In the genomic region with DNA sequence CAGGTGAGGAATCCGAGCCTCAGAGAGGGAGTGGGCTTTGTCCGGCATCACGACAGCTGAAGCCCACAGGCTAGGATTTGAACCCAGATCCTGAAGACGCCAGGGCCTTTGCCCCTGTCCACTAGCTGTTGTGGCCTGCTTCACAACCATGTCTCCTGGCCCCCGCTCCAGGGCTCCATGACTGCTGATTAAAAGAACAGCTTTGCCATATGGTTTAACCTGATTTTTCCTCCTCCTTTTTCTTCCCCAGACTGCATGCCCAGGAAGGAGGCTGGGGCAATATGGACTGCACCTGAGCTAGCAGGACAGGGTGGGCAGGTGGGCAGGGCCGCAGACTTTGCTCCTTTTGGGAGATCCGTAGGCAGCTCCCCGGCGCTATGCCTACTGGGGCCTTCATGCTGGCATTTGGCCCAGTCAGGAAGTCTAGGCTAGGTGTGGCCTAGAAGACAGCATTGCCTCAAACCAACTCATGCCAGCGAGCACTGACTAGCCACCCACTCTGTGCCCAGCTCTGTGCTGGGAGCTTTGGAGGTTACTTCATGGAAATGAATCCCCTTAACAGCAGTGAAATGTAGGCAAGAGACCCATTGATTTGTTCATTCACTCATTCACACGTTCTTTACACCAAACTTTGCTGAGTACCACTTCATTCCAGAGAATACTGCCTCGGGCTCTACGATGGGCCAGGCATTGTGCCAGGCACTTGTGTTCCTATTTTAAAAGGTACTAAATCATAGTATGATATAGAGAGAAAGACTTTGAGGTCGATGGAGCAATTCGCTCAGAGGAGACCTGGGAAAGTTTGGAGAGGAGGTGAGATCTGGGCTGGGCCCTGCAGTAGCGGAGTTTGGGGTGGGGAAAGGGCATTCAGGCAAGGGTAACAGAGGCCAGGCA, we compare ENCODE assay signal across 17 cellular contexts.
A peak's percentile ranks its signal among the peaks of the same experiment; 100 is the strongest.
DNase-seq lines count a peak whose midpoint lies in the region; ATAC-seq and TF ChIP-seq lines count a peak whose summit lies in the region.
"Had no signal": no experiment of that assay in that cellular context is flagged by ENCODE, and none has a peak within 500 bp of the region (broad histone marks: within the 10 kb centered on the region; RNA-seq: fewer than 3 reads in every experiment).

No MANE protein-coding gene starts in this region.

- DNase-seq in EH (ENCODE audit: low read depth) = peak; percentile 26
- DNase-seq in PC-9 = peak; percentile 51 to 64
- no peak for DNase-seq in NCI-H510A treated with DMSO at 0.1 percent for 48 hours (lab: John Stamatoyannopoulos, UW)
- no peak for DNase-seq in NCI-H1417 treated with DMSO at 0.1 percent for 48 hours (lab: John Stamatoyannopoulos, UW)
- DNase-seq: activated effector memory CD4-positive, alpha-beta T cell treated with Interleukin-2 at 50 U/mL for 16 hours; central memory CD4-positive, alpha-beta T cell; endodermal cell; foreskin fibroblast; NCI-H2081 treated with DMSO at 0.1 percent for 48 hours; retina had no signal

- CTCF ChIA-PET in PC-9 (lab: Charles Lee) = no interaction called here

- peaks cover 71% of the 10 kb centered on the region for H3K4me1 ChIP-seq in PC-9 (replicated peaks; ENCODE audit: insufficient read depth)
- H3K4me1 ChIP-seq in muscle layer of duodenum (ENCODE audit: control insufficient read depth in 1 of 2, insufficient read depth in 2 of 2, low read length in 2 of 2) = peaks cover 0 to 5% of the 10 kb centered on the region in 2 donors

- H3K9me2 ChIP-seq in PC-9 (ENCODE audit: insufficient read depth) = no peaks in the 10 kb centered on the region

- H3K4me3 ChIP-seq in PC-9 (no peak overlapping the region), muscle layer of duodenum (ENCODE audit: low read depth in 1 of 2, low read length in 2 of 2) (no peak overlapping the region)
- H3K4me3 ChIP-seq: GM12878, lung had no signal

- peak overlapping the region; percentile 17 for H3K4me2 ChIP-seq in PC-9

- no TSS peak for BruUV-seq in PC-9 (replicated peaks; lab: Mats Ljungman, UMichigan)

- no peak overlapping the region for H2AFZ ChIP-seq in PC-9

- intact Hi-C loops in PC-9 (cut with micrococcal nuclease; ENCODE audit: unreplicated experiment) = loop anchor here (2.0 kb wide), 2 partner anchors 65 to 75 kb away; no protein-coding TSS in a partner anchor

- POLR2A ChIA-PET in PC-9 (lab: Charles Lee; ENCODE audit: unreplicated experiment) = interaction anchor here (0.6 to 0.7 kb wide), 2 partner anchors 36 to 148 kb away, joined by 3 read pairs; no protein-coding TSS in a partner anchor

- H3K79me2 ChIP-seq in PC-9 (ENCODE audit: low read depth) = no peaks in the 10 kb centered on the region

- peak overlapping the region; percentile 74 for H3K27ac ChIP-seq in PC-9
- peak overlapping the region; percentile 26 for H3K27ac ChIP-seq in muscle layer of duodenum (ENCODE audit: low read length)
- H3K27ac ChIP-seq: VCaP had no signal

- no peaks in the 10 kb centered on the region for H4K20me1 ChIP-seq in PC-9 (ENCODE audit: insufficient read depth)

- no peak for TF ChIP-seq CTCF in PC-9 (conservative IDR thresholded peaks at IDR 0.05)

- H3F3A ChIP-seq in PC-9 (ENCODE audit: insufficient read depth, low read depth) = peaks cover 29% of the 10 kb centered on the region

- ATAC-seq in esophagus mucosa (peak; percentile 72), GM21529 (IDR thresholded peaks at IDR 0.05; ENCODE audit: unreplicated experiment) (no peak), HG03196 (IDR thresholded peaks at IDR 0.05; ENCODE audit: unreplicated experiment) (no peak)
- ATAC-seq: GM12878 had no signal

- H3K36me3 ChIP-seq in PC-9 (ENCODE audit: low read depth) (no peaks in the 10 kb centered on the region), muscle layer of duodenum (ENCODE audit: control insufficient read depth in 1 of 2, insufficient read depth in 2 of 2, low read length in 2 of 2) (no peaks in the 10 kb centered on the region)

- no peaks in the 10 kb centered on the region for H3K9me3 ChIP-seq in PC-9 (ENCODE audit: insufficient read depth, low read depth)
- no peaks in the 10 kb centered on the region for H3K9me3 ChIP-seq in muscle layer of duodenum (ENCODE audit: control insufficient read depth in 1 of 2, low read length in 2 of 2)

- H3K27me3 ChIP-seq in PC-9 (ENCODE audit: insufficient read depth, low read depth) (no peaks in the 10 kb centered on the region), muscle layer of duodenum (ENCODE audit: low read depth, low read length) (no peaks in the 10 kb centered on the region)

Comparison
In these comparisons a context has a peak if more than half of its experiments do, and no peak if none do; other contexts are left out.
1. DNase-seq: peak in EH (single experiment) and PC-9 (2 of 2); none in NCI-H510A treated with DMSO at 0.1 percent for 48 hours (single experiment) and NCI-H1417 treated with DMSO at 0.1 percent for 48 hours (single experiment).